Comparison of ENCODE assay signal across 8 cellular contexts in the genomic region with DNA sequence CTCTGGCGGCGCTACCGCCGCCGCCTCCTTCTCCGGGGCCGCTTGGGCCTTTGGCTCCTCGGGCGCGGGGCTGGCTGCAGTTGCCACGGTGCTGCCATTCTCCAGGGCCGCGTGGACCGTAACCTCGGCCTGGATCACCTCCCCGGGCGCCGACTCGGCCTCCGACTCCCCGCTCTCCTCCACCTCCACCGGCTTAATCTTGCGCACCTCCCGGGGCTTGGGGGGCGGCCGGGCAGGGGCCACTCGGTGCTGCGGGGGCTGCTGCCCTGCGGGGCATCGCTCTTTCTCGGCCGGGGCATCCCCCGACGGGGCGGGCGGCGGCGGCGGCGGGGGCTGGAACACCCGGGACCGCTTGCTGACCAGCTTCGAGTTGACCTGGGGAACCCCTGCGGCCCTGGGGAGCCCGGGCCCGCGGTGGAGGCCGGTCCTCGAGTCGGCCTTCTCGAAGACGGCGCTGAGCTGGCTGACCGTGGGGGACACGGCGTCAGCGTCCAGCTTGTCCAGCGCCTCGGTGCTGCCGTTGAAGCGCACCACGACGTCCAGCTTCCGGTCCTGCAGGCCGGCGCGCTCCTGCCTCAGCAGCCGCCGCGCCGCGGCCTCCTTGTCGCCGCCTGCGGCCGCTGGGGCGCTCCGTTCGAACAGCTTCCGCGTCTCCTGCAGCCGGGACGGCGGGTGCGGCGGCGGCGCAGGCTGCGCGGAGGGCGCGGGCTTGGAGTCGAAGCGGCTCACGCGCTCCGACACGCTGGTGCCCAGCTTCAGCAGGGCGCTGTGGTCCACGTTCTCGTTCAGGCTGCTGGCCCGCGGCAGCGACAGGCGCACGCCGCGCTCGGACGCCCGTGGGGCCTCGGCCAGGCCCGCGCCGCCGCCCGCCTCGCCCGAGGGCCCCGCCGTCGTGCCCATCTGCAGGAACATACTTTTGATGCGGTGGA. TPM values are rescaled to one million over a fixed set of nuclear protein-coding genes. Genes with fewer than 3 reads are reported as not detected.
DNase-seq lines count a peak whose midpoint lies in the region; ATAC-seq, FAIRE-seq and TF ChIP-seq lines count a peak whose summit lies in the region.

No MANE protein-coding gene starts in this region.

- intact Hi-C loops in ascending aorta (cut with DNase I), result loop anchor here (5.0 kb wide), 3 partner anchors 37 to 52 kb away; partner anchors contain the start of gene PDK2
- intact Hi-C loops in gastrocnemius medialis (cut with DNase I; ENCODE audit: low total_unique reads), result loop anchor here (5.0 kb wide), 1 partner anchor 37 kb away; no protein-coding TSS in a partner anchor

- DNase-seq in AG10803 (ENCODE audit: low read depth) (peak; percentile 60), HCEC 1CT (peak; percentile 71), ascending aorta (ENCODE audit: low spot score in 2 of 2) (no peak), hippocampal formation (lab: John Stamatoyannopoulos, UW) (peak; percentile 9 to 27), gastrocnemius medialis (peak in 1 of 2 donors; percentile 48), H54 (ENCODE audit: insufficient read length, low spot score) (no peak)

- peaks cover 7 to 8% of the 10 kb centered on the region in 2 donors for H3K36me3 ChIP-seq in ascending aorta
- no peaks in the 10 kb centered on the region for H3K36me3 ChIP-seq in gastrocnemius medialis

- no peak for TF ChIP-seq CTCF in AG10803 (conservative IDR thresholded peaks at IDR 0.05; ENCODE audit: low read length)
- TF ChIP-seq CTCF in ascending aorta (IDR thresholded peaks at IDR 0.05), result peak in 1 of 3 experiments; percentile 23
- peak in 1 of 5 experiments; percentile 36 for TF ChIP-seq CTCF in gastrocnemius medialis (IDR thresholded peaks at IDR 0.05 in 4 of 5, conservative IDR thresholded peaks at IDR 0.05 in 1 of 5)

- H3K27me3 ChIP-seq in ascending aorta, result no peaks in the 10 kb centered on the region
- H3K27me3 ChIP-seq in gastrocnemius medialis, result no peaks in the 10 kb centered on the region

- TF ChIP-seq POLR2A in Raji (IDR thresholded peaks at IDR 0.05; ENCODE audit: insufficient read depth, low read depth, low read length) (peak; percentile 57; the same call in 1 of the 2 replicates), gastrocnemius medialis (IDR thresholded peaks at IDR 0.05) (peak; percentile 12), H54 (IDR thresholded peaks at IDR 0.05; ENCODE audit: low read depth, low read length) (no peak; the same call in 1 of the 2 replicates)

- H3K4me1 ChIP-seq in ascending aorta (peaks cover 35 to 55% of the 10 kb centered on the region in 2 donors), gastrocnemius medialis (peaks cover 64 to 67% of the 10 kb centered on the region in 2 donors)

- in situ Hi-C loops in gastrocnemius medialis (cut with MboI; ENCODE audit: low sequenced_read_pairs in 4 of 4), result no loop called here

- H3K27ac ChIP-seq in ascending aorta (peak overlapping the region; percentile 91 to 93), gastrocnemius medialis (peak overlapping the region; percentile 85 to 93 (median 91))

- no peak for FAIRE-seq in H54 (lab: Jason Lieb, UNC)

- H3K4me3 ChIP-seq in AG10803 (ENCODE audit: low read length), result peak overlapping the region; percentile 79
- H3K4me3 ChIP-seq in ascending aorta, result peak overlapping the region; percentile 73 to 76
- H3K4me3 ChIP-seq in gastrocnemius medialis, result peak overlapping the region; percentile 76 to 95 (median 84)

- ATAC-seq in gastrocnemius medialis, result peak; percentile 15 to 21
- no peak for ATAC-seq in GM19328 (IDR thresholded peaks at IDR 0.05; ENCODE audit: unreplicated experiment)

- H3K9me3 ChIP-seq in ascending aorta, result no peaks in the 10 kb centered on the region
- no peaks in the 10 kb centered on the region for H3K9me3 ChIP-seq in gastrocnemius medialis

RNA-seq across cellular contexts. Expression of gene PPP1R9B, which starts 0.8 kb away (rescaled TPM):
- total RNA-seq in ascending aorta (63.5 TPM), gastrocnemius medialis (10 to 100 TPM in 2 of 4 donors, 1 to 10 TPM in 2; 4.7 to 18.8 (median 11.0) TPM)

RNA-seq across cellular contexts. Expression of gene SGCA, which starts 16.1 kb away (rescaled TPM):
- 78.5 TPM for total RNA-seq in ascending aorta
- 100 to 1,000 TPM; 227 to 385 (median 292) TPM for total RNA-seq in gastrocnemius medialis

RNA-seq across cellular contexts. Expression of gene SAMD14, which starts 19.7 kb away (rescaled TPM):
- total RNA-seq in ascending aorta (3.2 TPM), gastrocnemius medialis (1 to 10 TPM in 1 of 4 donors, under 1 TPM in 2, not detected in 1; 0.04 to 3.8 (median 0.31) TPM)

RNA-seq across cellular contexts. Expression of gene COL1A1, which starts 51.7 kb away (rescaled TPM):
- total RNA-seq in ascending aorta, result 547 TPM
- total RNA-seq in gastrocnemius medialis, result 1 to 10 TPM; 1.7 to 9.5 (median 5.1) TPM

RNA-seq across cellular contexts. Expression of gene PDK2, which starts 54.5 kb away (rescaled TPM):
- 73.5 TPM for total RNA-seq in ascending aorta
- 100 to 1,000 TPM; 111 to 335 (median 124) TPM for total RNA-seq in gastrocnemius medialis

Comparison
In these comparisons a context has a peak if more than half of its experiments do, and no peak if none do; other contexts are left out.
1. DNase-seq: peak in AG10803 (single experiment), HCEC 1CT (single experiment) and hippocampal formation (2 of 2); none in ascending aorta (0 of 2) and H54 (single experiment).
2. Peak in every context shown above with its lines, with median percentiles within 50 percentile points of each other: H3K4me3 ChIP-seq.